8 cellular contexts compared by ENCODE assay signal in the genomic region with DNA sequence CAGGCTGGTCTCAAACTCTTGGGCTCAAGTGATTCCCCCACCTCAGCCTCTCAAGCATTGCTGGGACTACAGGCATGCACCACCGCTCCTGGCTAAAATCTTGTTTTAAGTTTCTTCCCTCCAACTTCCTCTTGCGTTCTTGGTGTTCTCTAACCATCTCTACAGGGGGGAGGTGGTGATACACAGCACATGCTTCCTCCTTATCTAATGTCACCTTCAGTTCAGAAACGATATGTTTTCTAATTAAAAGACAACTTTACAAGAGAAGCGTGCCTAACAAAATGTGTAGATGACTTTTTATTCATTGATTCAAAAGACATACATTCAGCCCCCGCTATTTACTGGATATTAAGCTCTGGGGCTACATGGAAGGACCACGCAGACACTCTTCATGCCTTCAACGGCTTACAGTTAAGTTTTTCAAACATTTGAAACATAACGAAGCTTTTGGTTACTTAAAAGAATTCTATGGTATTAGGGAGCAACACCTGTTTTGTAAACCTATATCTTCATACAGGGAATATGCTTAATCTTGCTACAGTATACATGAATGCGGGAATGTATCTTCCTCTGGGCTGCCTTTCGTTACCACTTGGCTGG. TPM values are rescaled to one million over a fixed set of nuclear protein-coding genes. Genes with fewer than 3 reads are reported as not detected.
DNase-seq lines count a peak whose midpoint lies in the region; ATAC-seq lines count a peak whose summit lies in the region.

No MANE protein-coding gene starts in this region.

- peaks cover 13% of the 10 kb centered on the region for H3K4me1 Mint-ChIP-seq in stimulated activated naive CD8-positive, alpha-beta T cell treated with anti-CD3 and anti-CD28 coated beads, Interleukin-15, amount 100 ng/mL, for 72 hours

- H3K27me3 Mint-ChIP-seq in stimulated activated naive CD8-positive, alpha-beta T cell treated with anti-CD3 and anti-CD28 coated beads, Interleukin-15, amount 100 ng/mL, for 72 hours = no peaks in the 10 kb centered on the region

- H3K27me3 ChIP-seq in adipocyte (replicated peaks; ENCODE audit: control insufficient read depth, insufficient read depth, low read length) = no peaks in the 10 kb centered on the region

- peak overlapping the region; percentile 95 for H3K9ac ChIP-seq in adipocyte (ENCODE audit: low read length)

- H3K36me3 ChIP-seq in KOPT-K1 (ENCODE audit: insufficient read depth, low read length) = peaks cover 16% of the 10 kb centered on the region
- H3K36me3 ChIP-seq in adipocyte (ENCODE audit: control insufficient read depth, insufficient read depth, low read length, severe bottlenecking) = peaks cover 35% of the 10 kb centered on the region

- ATAC-seq in GM21447 (IDR thresholded peaks at IDR 0.05; ENCODE audit: unreplicated experiment) = peak; percentile 44
- ATAC-seq in stimulated activated naive CD8-positive, alpha-beta T cell treated with anti-CD3 and anti-CD28 coated beads, Interleukin-15, amount 100 ng/mL, for 72 hours = peak; percentile 16

- peak overlapping the region; percentile 99 to 100 for H3K27ac Mint-ChIP-seq in stimulated activated naive CD8-positive, alpha-beta T cell treated with anti-CD3 and anti-CD28 coated beads, Interleukin-15, amount 100 ng/mL, for 72 hours

- peak overlapping the region; percentile 88 for H3K27ac ChIP-seq in KOPT-K1 (ENCODE audit: low read depth, low read length, poor library complexity, severe bottlenecking)

- peak overlapping the region; percentile 99 to 100 for H3K4me3 Mint-ChIP-seq in stimulated activated naive CD8-positive, alpha-beta T cell treated with anti-CD3 and anti-CD28 coated beads, Interleukin-15, amount 100 ng/mL, for 72 hours

- no peaks in the 10 kb centered on the region for H3K9me3 Mint-ChIP-seq in stimulated activated naive CD8-positive, alpha-beta T cell treated with anti-CD3 and anti-CD28 coated beads, Interleukin-15, amount 100 ng/mL, for 72 hours

- peak overlapping the region; percentile 87 for H3K4me3 ChIP-seq in adipocyte (ENCODE audit: low read length)

- no peaks in the 10 kb centered on the region for H3K9me3 ChIP-seq in KOPT-K1 (ENCODE audit: insufficient read depth, low read length, poor library complexity, severe bottlenecking)
- H3K9me3 ChIP-seq in adipocyte (ENCODE audit: control insufficient read depth, low read length) = no peaks in the 10 kb centered on the region

- H3K4me1 ChIP-seq in adipocyte (ENCODE audit: control insufficient read depth, insufficient read depth, low read length) = peaks cover 33% of the 10 kb centered on the region

- peak; percentile 8 for DNase-seq in GDM1 (lab: John Stamatoyannopoulos, UW)
- DNase-seq in adipocyte (ENCODE audit: low read depth) = no peak
- peak; percentile 15 for DNase-seq in iPS-NIHi11 (ENCODE audit: low spot score)
- no peak for DNase-seq in stimulated activated naive CD8-positive, alpha-beta T cell treated with anti-CD3 and anti-CD28 coated beads, Interleukin-15, amount 100 ng/mL, for 72 hours
- no peak for DNase-seq in mesenteric fat pad (ENCODE audit: low spot score)
- DNase-seq in stimulated activated CD4-positive, alpha-beta T cell treated with anti-CD3 and anti-CD28 coated beads, Interleukin-1b, Interleukin-23, amount 100 ng/mL, for 48 hours = no peak

RNA-seq across cellular contexts. Expression of gene DLAT, which starts 0.9 kb away (rescaled TPM):
- total RNA-seq in mesenteric fat pad = 77.7 TPM

RNA-seq across cellular contexts. Expression of gene PIH1D2, which starts 49.5 kb away (rescaled TPM):
- 1.5 TPM for total RNA-seq in mesenteric fat pad

RNA-seq across cellular contexts. Expression of gene NKAPD1, which starts 49.8 kb away (rescaled TPM):
- 13.6 TPM for total RNA-seq in mesenteric fat pad

Comparison
In these comparisons a context has a peak if more than half of its experiments do, and no peak if none do; other contexts are left out.
1. DNase-seq: peak in GDM1 (single experiment) and iPS-NIHi11 (single experiment); none in adipocyte (single experiment), stimulated activated naive CD8-positive, alpha-beta T cell treated with anti-CD3 and anti-CD28 coated beads, Interleukin-15, amount 100 ng/mL, for 72 hours (0 of 2), mesenteric fat pad (single experiment) and stimulated activated CD4-positive, alpha-beta T cell treated with anti-CD3 and anti-CD28 coated beads, Interleukin-1b, Interleukin-23, amount 100 ng/mL, for 48 hours (single experiment).